ENCODE assay signal across 8 cellular contexts in genomic region chr2:189581354-189582139, GRCh38. TPM values are rescaled to one million over a fixed set of nuclear protein-coding genes. Genes with fewer than 3 reads are reported as not detected.
DNase-seq lines count a peak whose midpoint lies in the region; ATAC-seq, FAIRE-seq and TF ChIP-seq lines count a peak whose summit lies in the region.

No MANE protein-coding gene starts in this region.

- FAIRE-seq in pancreas (lab: Jason Lieb, UNC), result no peak

- peak overlapping the region; percentile 74 to 96 (median 89) for H3K4me2 ChIP-seq in BLaER1 treated with 17β-estradiol and CSF1 and Interleukin-3, amounts not matched to agents 10 nM and 100 nM

- H3K9ac ChIP-seq in BLaER1 treated with 17β-estradiol and CSF1 and Interleukin-3, amounts not matched to agents 10 nM and 100 nM, result peak overlapping the region in 7 of 11 experiments; percentile 54 to 65 (median 58); a peak in 9 of 22 replicates

- CTCF ChIA-PET in activated CD8-positive, alpha-beta T cell treated with anti-CD3 and anti-CD28 coated beads, Interleukin-2, amount 10 ng/mL, durations not matched to agents 7 days and 5 days (lab: Charles Lee), result interaction anchor here (0.8 to 1.7 kb wide), 3 partner anchors 12 to 140 kb away, joined by 3 to 4 read pairs (median 4); partner anchors contain the start of gene WDR75

- H3K4me1 Mint-ChIP-seq in activated CD8-positive, alpha-beta T cell treated with anti-CD3 and anti-CD28 coated beads, Interleukin-2, amount 10 ng/mL, durations not matched to agents 7 days and 5 days (ENCODE audit: low read depth), result peaks cover 19% of the 10 kb centered on the region

- ATAC-seq in activated CD8-positive, alpha-beta T cell treated with anti-CD3 and anti-CD28 coated beads, Interleukin-2, amount 10 ng/mL, durations not matched to agents 7 days and 5 days, result peak; percentile 30
- ATAC-seq in Right ventricle myocardium inferior (peak; percentile 31), pancreas (peak; percentile 17 to 33 (median 30))

- peak overlapping the region; percentile 55 to 72 (median 63) for H3K4me3 ChIP-seq in BLaER1 treated with 17β-estradiol and CSF1 and Interleukin-3, amounts not matched to agents 10 nM and 100 nM
- H3K4me3 ChIP-seq in HFF-Myc (replicated peaks; ENCODE audit: low read depth, low read length) (peak overlapping the region; percentile 35; the same call in 1 of the 2 replicates), pancreas (peak overlapping the region; percentile 42 to 74 (median 64))

- peaks cover 0 to 28% (median 8%) of the 10 kb centered on the region in 10 experiments; a peak in 10 of 20 replicates for H3K4me1 ChIP-seq in BLaER1 treated with 17β-estradiol and CSF1 and Interleukin-3, amounts not matched to agents 10 nM and 100 nM
- peaks cover 5 to 25% (median 19%) of the 10 kb centered on the region in 3 donors for H3K4me1 ChIP-seq in pancreas

- no peaks in the 10 kb centered on the region for H3K9me3 Mint-ChIP-seq in activated CD8-positive, alpha-beta T cell treated with anti-CD3 and anti-CD28 coated beads, Interleukin-2, amount 10 ng/mL, durations not matched to agents 7 days and 5 days (ENCODE audit: insufficient read depth)

- DNase-seq in HFF-Myc (ENCODE audit: extremely low read depth, low read depth) (no peak), Right ventricle myocardium inferior (ENCODE audit: missing footprints) (no peak), pancreas (peak; percentile 31 to 50 (median 39)), NCI-H2081 (lab: John Stamatoyannopoulos, UW) (no peak), dedifferentiated amniotic fluid mesenchymal stem cell (ENCODE audit: extremely low spot score) (no peak), NCI-H1048 (lab: John Stamatoyannopoulos, UW) (no peak)
- DNase-seq in activated CD8-positive, alpha-beta T cell treated with anti-CD3 and anti-CD28 coated beads, Interleukin-2, amount 10 ng/mL, durations not matched to agents 7 days and 5 days, result peak; percentile 29

- peaks cover 46 to 66% (median 52%) of the 10 kb centered on the region in 11 experiments for H3K27me3 ChIP-seq in BLaER1 treated with 17β-estradiol and CSF1 and Interleukin-3, amounts not matched to agents 10 nM and 100 nM
- no peaks in the 10 kb centered on the region for H3K27me3 ChIP-seq in pancreas

- POLR2A ChIA-PET in activated CD8-positive, alpha-beta T cell treated with anti-CD3 and anti-CD28 coated beads, Interleukin-2, amount 10 ng/mL, durations not matched to agents 7 days and 5 days (lab: Charles Lee), result no interaction called here

- H3K36me3 ChIP-seq in BLaER1 treated with 17β-estradiol and CSF1 and Interleukin-3, amounts not matched to agents 10 nM and 100 nM, result no peaks in the 10 kb centered on the region
- no peaks in the 10 kb centered on the region for H3K36me3 ChIP-seq in pancreas

- peaks cover 0 to 16% (median 13%) of the 10 kb centered on the region in 11 experiments; a peak in 12 of 22 replicates for H3K9me3 ChIP-seq in BLaER1 treated with 17β-estradiol and CSF1 and Interleukin-3, amounts not matched to agents 10 nM and 100 nM (replicated peaks in 1 of 11)
- no peaks in the 10 kb centered on the region for H3K9me3 ChIP-seq in pancreas

- no peak overlapping the region for H3K27ac Mint-ChIP-seq in activated CD8-positive, alpha-beta T cell treated with anti-CD3 and anti-CD28 coated beads, Interleukin-2, amount 10 ng/mL, durations not matched to agents 7 days and 5 days

- no peak overlapping the region for H3K27ac ChIP-seq in BLaER1 treated with 17β-estradiol and CSF1 and Interleukin-3, amounts not matched to agents 10 nM and 100 nM
- H3K27ac ChIP-seq in pancreas, result peak overlapping the region; percentile 69 to 93 (median 85)

- peak overlapping the region; percentile 66 for H3K4me3 Mint-ChIP-seq in activated CD8-positive, alpha-beta T cell treated with anti-CD3 and anti-CD28 coated beads, Interleukin-2, amount 10 ng/mL, durations not matched to agents 7 days and 5 days

- TF ChIP-seq CTCF in HFF-Myc (IDR thresholded peaks at IDR 0.05; ENCODE audit: low read depth, low read length, missing control alignments) (no peak), pancreas (IDR thresholded peaks at IDR 0.05) (no peak)

- no peaks in the 10 kb centered on the region; a peak in 1 of 22 replicates for H4K20me1 ChIP-seq in BLaER1 treated with 17β-estradiol and CSF1 and Interleukin-3, amounts not matched to agents 10 nM and 100 nM

- H3K27me3 Mint-ChIP-seq in activated CD8-positive, alpha-beta T cell treated with anti-CD3 and anti-CD28 coated beads, Interleukin-2, amount 10 ng/mL, durations not matched to agents 7 days and 5 days (ENCODE audit: low read depth), result peaks cover 44% of the 10 kb centered on the region

- H3K36me3 Mint-ChIP-seq in activated CD8-positive, alpha-beta T cell treated with anti-CD3 and anti-CD28 coated beads, Interleukin-2, amount 10 ng/mL, durations not matched to agents 7 days and 5 days (ENCODE audit: low read depth), result no peaks in the 10 kb centered on the region

- intact Hi-C loops in Right ventricle myocardium inferior (cut with DNase I), result loop anchor here (2.0 to 10.0 kb wide), 4 partner anchors 51 to 203 kb away; partner anchors contain the start of genes ORMDL1, PMS1 and WDR75
- intact Hi-C loops in pancreas (cut with DNase I), result no loop called here

- WGBS in pancreas, 2 donors, result 13 to 16% methylated on average over 22 of the region's 22 CpGs

RNA-seq across cellular contexts. Expression of gene SLC40A1, which starts 1.0 kb away (rescaled TPM):
- total RNA-seq in activated CD8-positive, alpha-beta T cell treated with anti-CD3 and anti-CD28 coated beads, Interleukin-2, amount 10 ng/mL, durations not matched to agents 7 days and 5 days, result under 1 TPM; 0.31 to 0.47 TPM
- total RNA-seq in Right ventricle myocardium inferior, result 51.0 TPM
- total RNA-seq in pancreas, result 10 to 100 TPM; 31.4 to 65.8 (median 43.2) TPM
- 10 to 100 TPM; 14.0 to 26.8 TPM for polyA plus RNA-seq in pancreas

Comparison
In these comparisons a context has a peak if more than half of its experiments do, and no peak if none do; other contexts are left out.
1. H3K27ac ChIP-seq: peak in pancreas (4 of 4); none in BLaER1 treated with 17β-estradiol and CSF1 and Interleukin-3, amounts not matched to agents 10 nM and 100 nM (0 of 11).
2. DNase-seq: peak in activated CD8-positive, alpha-beta T cell treated with anti-CD3 and anti-CD28 coated beads, Interleukin-2, amount 10 ng/mL, durations not matched to agents 7 days and 5 days (single experiment) and pancreas (6 of 6); none in HFF-Myc (single experiment), Right ventricle myocardium inferior (single experiment), NCI-H2081 (0 of 2), dedifferentiated amniotic fluid mesenchymal stem cell (single experiment) and NCI-H1048 (single experiment).
3. RNA of gene SLC40A1, which starts 1.0 kb away (total RNA-seq): 51.0 TPM in Right ventricle myocardium inferior (single experiment) and 31.4 to 65.8 TPM in pancreas; 0.31 to 0.47 TPM in activated CD8-positive, alpha-beta T cell treated with anti-CD3 and anti-CD28 coated beads, Interleukin-2, amount 10 ng/mL, durations not matched to agents 7 days and 5 days; every median in the first group is over 10 times any median in the second.
4. Peak in every context shown above with its lines, with median percentiles within 50 percentile points of each other: H3K4me3 ChIP-seq and ATAC-seq.